Comparison of ENCODE assay signal across 6 cellular contexts in genomic region chr22:32493551-32493950, GRCh38. TPM values are rescaled to one million over a fixed set of nuclear protein-coding genes. Genes with fewer than 3 reads are reported as not detected.
"Had no signal": no experiment of that assay in that cellular context is flagged by ENCODE, and none has a peak within 500 bp of the region (broad histone marks: within the 10 kb centered on the region; RNA-seq: fewer than 3 reads in every experiment).

No MANE protein-coding gene starts in this region.

- H3K9me3 Mint-ChIP-seq: IgD-negative memory B cell had no signal

- H3K4me1 Mint-ChIP-seq: IgD-negative memory B cell had no signal

- H3K4me3 Mint-ChIP-seq: IgD-negative memory B cell had no signal

- ATAC-seq: HepG2, K562 had no signal

- H3K27ac Mint-ChIP-seq: IgD-negative memory B cell had no signal

- DNase-seq: IMR-90 had no signal

- H3K27me3 Mint-ChIP-seq: IgD-negative memory B cell had no signal

RNA-seq across cellular contexts. Expression of gene BPIFC, which starts 29.3 kb away (rescaled TPM):
- total RNA-seq: HepG2, HT-29, HT1080, IMR-90, K562 had no signal
